ENCODE assay signal across 22 cellular contexts in genomic region chr3:9866639-9867038, GRCh38. TPM values are rescaled to one million over a fixed set of nuclear protein-coding genes. Genes with fewer than 3 reads are reported as not detected.
DNase-seq lines count a peak whose midpoint lies in the region; ATAC-seq and TF ChIP-seq lines count a peak whose summit lies in the region.
"Had no signal": no experiment of that assay in that cellular context is flagged by ENCODE, and none has a peak within 500 bp of the region (broad histone marks: within the 10 kb centered on the region; RNA-seq: fewer than 3 reads in every experiment).

No MANE protein-coding gene starts in this region.

- H3K9ac ChIP-seq in mammary epithelial cell (ENCODE audit: insufficient read depth, low read length), result no peak overlapping the region
- H3K9ac ChIP-seq in stomach smooth muscle (ENCODE audit: low read length in 2 of 2), result peak overlapping the region in 1 of 2 donors; percentile 51
- H3K9ac ChIP-seq: BLaER1 had no signal

- intact Hi-C loops in mammary epithelial cell (cut with micrococcal nuclease), result no loop called here
- intact Hi-C loops in lower lobe of right lung (cut with DNase I), result no loop called here

- no peaks in the 10 kb centered on the region for H4K20me1 ChIP-seq in mammary epithelial cell (ENCODE audit: insufficient read depth, low read length)
- H4K20me1 ChIP-seq: BLaER1 had no signal

- no peaks in the 10 kb centered on the region for H3K79me2 ChIP-seq in mammary epithelial cell (ENCODE audit: insufficient read depth, low read length)

- H3K36me3 ChIP-seq in mammary epithelial cell (ENCODE audit: insufficient read depth, low read length) (no peaks in the 10 kb centered on the region), lower lobe of right lung (no peaks in the 10 kb centered on the region), stomach smooth muscle (ENCODE audit: control insufficient read depth in 2 of 2, insufficient read depth in 2 of 2, low read length in 2 of 2) (no peaks in the 10 kb centered on the region)
- H3K36me3 ChIP-seq: BLaER1 had no signal

- CTCF ChIA-PET in mammary epithelial cell (lab: Charles Lee; ENCODE audit: low non-redundant PET), result no interaction called here

- in situ Hi-C loops in mammary epithelial cell (cut with MboI; ENCODE audit: low sequenced_read_pairs in 2 of 2), result no loop called here

- no peak for TF ChIP-seq CTCF in AG10803 (conservative IDR thresholded peaks at IDR 0.05; ENCODE audit: low read length)
- no peak for TF ChIP-seq CTCF in mammary epithelial cell (conservative IDR thresholded peaks at IDR 0.05 in 1 of 2, IDR thresholded peaks at IDR 0.05 in 1 of 2; ENCODE audit: extremely low read depth in 1 of 2, insufficient read depth in 1 of 2, low read depth in 1 of 2, low read length in 2 of 2)
- TF ChIP-seq CTCF in lower lobe of right lung (IDR thresholded peaks at IDR 0.05), result no peak

- H2AFZ ChIP-seq in mammary epithelial cell (ENCODE audit: low read depth, low read length), result peak overlapping the region; percentile 58

- no peaks in the 10 kb centered on the region for H3K27me3 ChIP-seq in mammary epithelial cell (ENCODE audit: insufficient read depth, low read length)
- no peaks in the 10 kb centered on the region for H3K27me3 ChIP-seq in lower lobe of right lung (ENCODE audit: low read depth)
- no peaks in the 10 kb centered on the region for H3K27me3 ChIP-seq in stomach smooth muscle (ENCODE audit: control insufficient read depth in 1 of 2, insufficient read depth in 2 of 2, low read length in 2 of 2)

- no peak overlapping the region for H3K4me2 ChIP-seq in mammary epithelial cell (ENCODE audit: insufficient read depth, low read depth, low read length)
- H3K4me2 ChIP-seq: BLaER1, GM23338 had no signal

- ATAC-seq in lower lobe of right lung (peak; percentile 53 to 80), HG03442 (IDR thresholded peaks at IDR 0.05; ENCODE audit: unreplicated experiment) (no peak), GM19324 (IDR thresholded peaks at IDR 0.05; ENCODE audit: low FRiP score, unreplicated experiment) (no peak)
- ATAC-seq: activated CD4-positive, alpha-beta T cell treated with anti-CD3 and anti-CD28 coated beads for 36 hours; GM23338; Right ventricle myocardium inferior had no signal

- H3K4me1 ChIP-seq in mammary epithelial cell (ENCODE audit: insufficient read depth, low read length), result peaks cover 28% of the 10 kb centered on the region
- peaks cover 35% of the 10 kb centered on the region for H3K4me1 ChIP-seq in lower lobe of right lung
- H3K4me1 ChIP-seq in stomach smooth muscle (ENCODE audit: control insufficient read depth, insufficient read depth, low read length), result peaks cover 31% of the 10 kb centered on the region

- H3K4me3 ChIP-seq in AG10803 (ENCODE audit: low read length), result no peak overlapping the region
- no peak overlapping the region for H3K4me3 ChIP-seq in mammary epithelial cell (replicated peaks in 1 of 3; ENCODE audit: insufficient read depth in 1 of 3, low read depth in 2 of 3, low read length in 3 of 3)
- no peak overlapping the region for H3K4me3 ChIP-seq in lower lobe of right lung
- no peak overlapping the region for H3K4me3 ChIP-seq in stomach smooth muscle (ENCODE audit: low read length in 2 of 2)
- H3K4me3 ChIP-seq: BLaER1, GM23338 had no signal

- no peaks in the 10 kb centered on the region for H3K9me3 ChIP-seq in mammary epithelial cell (replicated peaks; ENCODE audit: insufficient read depth, low read length)
- H3K9me3 ChIP-seq in lower lobe of right lung, result no peaks in the 10 kb centered on the region
- H3K9me3 ChIP-seq in stomach smooth muscle (ENCODE audit: control insufficient read depth in 2 of 2, low read length in 2 of 2), result no peaks in the 10 kb centered on the region
- H3K9me3 ChIP-seq: BLaER1 had no signal

- dilution Hi-C loops in mammary epithelial cell (cut with HindIII; ENCODE audit: low sequenced_read_pairs), result no loop called here

- 36% methylated on average over 8 of the region's 8 CpGs for WGBS in mammary epithelial cell (ENCODE audit: low coverage, missing lambda C conversion rate)

- DNase-seq in AG10803 (ENCODE audit: low read depth) (peak; percentile 25), mammary epithelial cell (no peak), lower lobe of right lung (peak; percentile 70), AML-193 (lab: John Stamatoyannopoulos, UW) (no peak), cerebellum (ENCODE audit: low spot score) (no peak)
- DNase-seq: 8988T; activated CD4-positive, alpha-beta T cell treated with anti-CD3 and anti-CD28 coated beads for 36 hours; Calu3; cerebellar nuclear complex; Karpas-422; NCI-H1105 treated with DMSO at 0.1 percent for 48 hours; NCI-H526 treated with DMSO at 0.1 percent for 48 hours; retina had no signal

- H3K27ac ChIP-seq in mammary epithelial cell (ENCODE audit: insufficient read depth, low read depth, low read length) (no peak overlapping the region), lower lobe of right lung (peak overlapping the region; percentile 11), stomach smooth muscle (ENCODE audit: low read length) (peak overlapping the region; percentile 80)
- H3K27ac ChIP-seq: BLaER1 had no signal

- BruUV-seq in mammary epithelial cell (replicated peaks; lab: Mats Ljungman, UMichigan), result no TSS peak

RNA-seq across cellular contexts. Expression of gene CIDEC, which starts 13.4 kb away (rescaled TPM):
- total RNA-seq in mammary epithelial cell, result under 1 TPM in 1 of 2 donors, not detected in 1; 0.17 TPM
- 0.06 TPM for polyA plus RNA-seq in mammary epithelial cell
- polyA minus RNA-seq in mammary epithelial cell, result not detected
- total RNA-seq in lower lobe of right lung, result not detected
- total RNA-seq in cerebellum, result not detected
- total RNA-seq: activated CD4-positive, alpha-beta T cell treated with anti-CD3 and anti-CD28 coated beads for 36 hours; activated T-helper 2 cell treated with anti-CD3 and anti-CD28 coated beads, Interferon-gamma antibody, Interleukin-2, Interleukin-4, amounts not matched to agents 10 μg/mL and 5 μg/mL and 100 μg/mL, durations not matched to agents 14 hours and 24 hours and 36 hours; GM23338; kidney epithelial cell; neural crest cell had no signal
- polyA plus RNA-seq: GM23338 had no signal

RNA-seq across cellular contexts. Expression of gene RPUSD3, which starts 22.8 kb away (rescaled TPM):
- total RNA-seq in mammary epithelial cell, result 10 to 100 TPM; 35.0 to 40.8 TPM
- polyA plus RNA-seq in mammary epithelial cell, result 57.7 TPM
- 27.1 TPM for polyA minus RNA-seq in mammary epithelial cell
- total RNA-seq in lower lobe of right lung, result 36.5 TPM
- 23.6 TPM for total RNA-seq in cerebellum

RNA-seq across cellular contexts. Expression of gene JAGN1, which starts 23.8 kb away (rescaled TPM):
- total RNA-seq in mammary epithelial cell (10 to 100 TPM; 32.3 to 34.7 TPM), lower lobe of right lung (23.8 TPM), cerebellum (13.4 TPM)
- 63.6 TPM for polyA plus RNA-seq in mammary epithelial cell
- 73.5 TPM for polyA minus RNA-seq in mammary epithelial cell

RNA-seq across cellular contexts. Expression of gene IL17RE, which starts 36.0 kb away (rescaled TPM):
- total RNA-seq in mammary epithelial cell (10 to 100 TPM; 10.6 to 13.3 TPM), lower lobe of right lung (21.5 TPM), cerebellum (0.18 TPM)
- 10.2 TPM for polyA plus RNA-seq in mammary epithelial cell
- polyA minus RNA-seq in mammary epithelial cell, result 18.0 TPM

RNA-seq across cellular contexts. Expression of gene IL17RC, which starts 50.3 kb away (rescaled TPM):
- total RNA-seq in mammary epithelial cell (10 to 100 TPM; 17.8 to 46.8 TPM), lower lobe of right lung (27.2 TPM), cerebellum (12.8 TPM)
- 12.8 TPM for polyA plus RNA-seq in mammary epithelial cell
- 9.2 TPM for polyA minus RNA-seq in mammary epithelial cell

Comparison
In these comparisons a context has a peak if more than half of its experiments do, and no peak if none do; other contexts are left out.
1. DNase-seq: peak in AG10803 (single experiment) and lower lobe of right lung (single experiment); none in mammary epithelial cell (single experiment), AML-193 (0 of 2) and cerebellum (single experiment).
2. ATAC-seq: peak in lower lobe of right lung (2 of 2); none in HG03442 (single experiment) and GM19324 (single experiment).